13 cellular contexts compared by ENCODE assay signal in the genomic region with DNA sequence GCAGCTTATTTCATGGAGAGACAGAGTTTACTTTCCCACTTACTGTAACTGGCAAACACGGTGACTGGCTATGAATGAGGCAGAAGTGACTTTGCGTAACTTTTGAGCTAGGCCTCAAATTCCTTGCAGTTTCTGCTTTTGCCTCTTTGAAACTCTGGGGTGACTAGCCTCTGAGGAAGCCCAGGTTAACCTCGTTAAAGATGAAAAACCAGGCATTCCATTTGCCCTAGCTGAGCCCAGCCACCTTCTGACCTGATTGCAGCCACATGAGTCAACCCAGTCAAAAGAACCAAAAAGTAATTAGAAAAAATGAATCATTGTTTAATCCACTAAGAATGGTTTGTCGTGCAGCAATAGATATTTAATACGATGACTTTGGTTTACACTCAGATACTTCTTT. TPM values are rescaled to one million over a fixed set of nuclear protein-coding genes. Genes with fewer than 3 reads are reported as not detected.
DNase-seq lines count a peak whose midpoint lies in the region; ATAC-seq and TF ChIP-seq lines count a peak whose summit lies in the region.
"Had no signal": no experiment of that assay in that cellular context is flagged by ENCODE, and none has a peak within 500 bp of the region (broad histone marks: within the 10 kb centered on the region; RNA-seq: fewer than 3 reads in every experiment).

No MANE protein-coding gene starts in this region.

- no peaks in the 10 kb centered on the region for H3K4me1 Mint-ChIP-seq in activated T-helper 2 cell treated with anti-CD3 and anti-CD28 coated beads, Interferon-gamma antibody, Interleukin-2, Interleukin-4, amounts not matched to agents 10 μg/mL and 5 μg/mL and 100 μg/mL, durations not matched to agents 14 hours and 24 hours and 36 hours (ENCODE audit: low read depth)
- H3K4me1 Mint-ChIP-seq: activated naive CD8-positive, alpha-beta T cell treated with anti-CD3 and anti-CD28 coated beads for 36 hours; naive B cell; T-helper 17 cell had no signal

- WGBS in SK-N-SH (ENCODE audit: low lambda C conversion rate): 53% methylated on average over 5 of the region's 5 CpGs

- H3K9ac ChIP-seq in SK-N-SH (no peak overlapping the region), fibroblast of lung (ENCODE audit: insufficient read depth, low read length) (no peak overlapping the region)

- no peak overlapping the region for H3K4me3 Mint-ChIP-seq in activated T-helper 2 cell treated with anti-CD3 and anti-CD28 coated beads, Interferon-gamma antibody, Interleukin-2, Interleukin-4, amounts not matched to agents 10 μg/mL and 5 μg/mL and 100 μg/mL, durations not matched to agents 14 hours and 24 hours and 36 hours (ENCODE audit: low read depth)
- H3K4me3 Mint-ChIP-seq: activated naive CD8-positive, alpha-beta T cell treated with anti-CD3 and anti-CD28 coated beads for 36 hours; naive B cell; T-helper 17 cell had no signal

- no peak for TF ChIP-seq RAD21 in SK-N-SH (IDR thresholded peaks at IDR 0.05; ENCODE audit: low read length)

- POLR2A ChIA-PET in SK-N-SH (lab: Yijun Ruan, JAX): no interaction called here

- H3K36me3 Mint-ChIP-seq in activated T-helper 2 cell treated with anti-CD3 and anti-CD28 coated beads, Interferon-gamma antibody, Interleukin-2, Interleukin-4, amounts not matched to agents 10 μg/mL and 5 μg/mL and 100 μg/mL, durations not matched to agents 14 hours and 24 hours and 36 hours (ENCODE audit: low read depth): no peaks in the 10 kb centered on the region
- H3K36me3 Mint-ChIP-seq: activated naive CD8-positive, alpha-beta T cell treated with anti-CD3 and anti-CD28 coated beads for 36 hours had no signal

- H3K27ac Mint-ChIP-seq in activated T-helper 2 cell treated with anti-CD3 and anti-CD28 coated beads, Interferon-gamma antibody, Interleukin-2, Interleukin-4, amounts not matched to agents 10 μg/mL and 5 μg/mL and 100 μg/mL, durations not matched to agents 14 hours and 24 hours and 36 hours: no peak overlapping the region
- H3K27ac Mint-ChIP-seq: activated naive CD8-positive, alpha-beta T cell treated with anti-CD3 and anti-CD28 coated beads for 36 hours; naive B cell; T-helper 17 cell had no signal

- H3K4me3 ChIP-seq in SK-N-SH (ENCODE audit: low read depth in 2 of 2, low read length in 1 of 2) (no peak overlapping the region), fibroblast of lung (replicated peaks in 1 of 4; ENCODE audit: control extremely low read depth in 1 of 4, insufficient read depth in 1 of 4, low read depth in 3 of 4, low read length in 4 of 4) (no peak overlapping the region)
- H3K4me3 ChIP-seq: A549 had no signal

- no peaks in the 10 kb centered on the region for H3K9me3 Mint-ChIP-seq in activated T-helper 2 cell treated with anti-CD3 and anti-CD28 coated beads, Interferon-gamma antibody, Interleukin-2, Interleukin-4, amounts not matched to agents 10 μg/mL and 5 μg/mL and 100 μg/mL, durations not matched to agents 14 hours and 24 hours and 36 hours
- H3K9me3 Mint-ChIP-seq: activated naive CD8-positive, alpha-beta T cell treated with anti-CD3 and anti-CD28 coated beads for 36 hours had no signal

- H3K79me2 ChIP-seq in SK-N-SH (ENCODE audit: insufficient read depth) (no peaks in the 10 kb centered on the region), fibroblast of lung (ENCODE audit: control insufficient read depth, insufficient read depth, low read length) (no peaks in the 10 kb centered on the region)

- H3K4me2 ChIP-seq in SK-N-SH: no peak overlapping the region
- no peak overlapping the region for H3K4me2 ChIP-seq in fibroblast of lung (ENCODE audit: extremely low read depth, insufficient read depth, low read length)
- H3K4me2 ChIP-seq: A549 had no signal

- no peak overlapping the region for H2AFZ ChIP-seq in SK-N-SH (ENCODE audit: low read depth)
- H2AFZ ChIP-seq in fibroblast of lung (ENCODE audit: low read length): peak overlapping the region; percentile 7

- H3K36me3 ChIP-seq in SK-N-SH (replicated peaks in 1 of 2; ENCODE audit: control insufficient read depth in 1 of 2, insufficient read depth in 2 of 2, low read length in 1 of 2) (no peaks in the 10 kb centered on the region), fibroblast of lung (ENCODE audit: control insufficient read depth, insufficient read depth, low read length) (no peaks in the 10 kb centered on the region)

- H4K20me1 ChIP-seq in SK-N-SH (ENCODE audit: insufficient read depth) (no peaks in the 10 kb centered on the region), fibroblast of lung (ENCODE audit: control insufficient read depth, extremely low read depth, insufficient read depth, low read length) (no peaks in the 10 kb centered on the region)

- no peak for DNase-seq in SK-N-SH
- peak; percentile 84 for DNase-seq in RKO (ENCODE audit: low spot score)
- DNase-seq in fibroblast of lung (ENCODE audit: low read depth in 2 of 2): peak; percentile 65 to 92
- DNase-seq in GM10266 (ENCODE audit: extremely low spot score): no peak
- DNase-seq in posterior vena cava (ENCODE audit: low spot score): no peak
- DNase-seq in activated T-helper 2 cell treated with anti-CD3 and anti-CD28 coated beads, Interferon-gamma antibody, Interleukin-2, Interleukin-4, amounts not matched to agents 10 μg/mL and 5 μg/mL and 100 μg/mL, durations not matched to agents 14 hours and 24 hours and 36 hours (ENCODE audit: low spot score): no peak
- DNase-seq: activated naive CD8-positive, alpha-beta T cell treated with anti-CD3 and anti-CD28 coated beads for 36 hours; naive B cell; NCI-H69; T-helper 17 cell had no signal

- peaks cover 3% of the 10 kb centered on the region for H3K27me3 Mint-ChIP-seq in activated T-helper 2 cell treated with anti-CD3 and anti-CD28 coated beads, Interferon-gamma antibody, Interleukin-2, Interleukin-4, amounts not matched to agents 10 μg/mL and 5 μg/mL and 100 μg/mL, durations not matched to agents 14 hours and 24 hours and 36 hours (ENCODE audit: low read depth)

- H3K9me2 ChIP-seq in SK-N-SH: no peaks in the 10 kb centered on the region

- TF ChIP-seq CTCF in SK-N-SH (IDR thresholded peaks at IDR 0.05) (no peak), fibroblast of lung (conservative IDR thresholded peaks at IDR 0.05 in 1 of 2, IDR thresholded peaks at IDR 0.05 in 1 of 2; ENCODE audit: low read depth in 1 of 2, low read length in 2 of 2) (no peak), GM10266 (IDR thresholded peaks at IDR 0.05; ENCODE audit: control insufficient read depth, insufficient read depth, low read depth, missing control alignments) (no peak)

- H3K27ac ChIP-seq in SK-N-SH (ENCODE audit: low read depth in 2 of 2, low read length in 1 of 2) (no peak overlapping the region), fibroblast of lung (ENCODE audit: insufficient read depth, low read length) (peak overlapping the region; percentile 23)
- H3K27ac ChIP-seq: A549 had no signal

- no peaks in the 10 kb centered on the region; a peak in 1 of 4 replicates for H3K4me1 ChIP-seq in SK-N-SH (ENCODE audit: control insufficient read depth in 1 of 2, insufficient read depth in 2 of 2, low read depth in 1 of 2, low read length in 1 of 2)
- no peaks in the 10 kb centered on the region for H3K4me1 ChIP-seq in fibroblast of lung (ENCODE audit: control insufficient read depth, extremely low read depth, insufficient read depth, low read length)
- H3K4me1 ChIP-seq: A549 had no signal

- TF ChIP-seq EP300 in SK-N-SH (IDR thresholded peaks at IDR 0.05; ENCODE audit: borderline replicate concordance in 1 of 2, low read depth in 1 of 2, low read length in 1 of 2): no peak

- no peaks in the 10 kb centered on the region for H3K27me3 ChIP-seq in SK-N-SH (ENCODE audit: insufficient read depth)
- H3K27me3 ChIP-seq in fibroblast of lung (ENCODE audit: control insufficient read depth, insufficient read depth, low read length): no peaks in the 10 kb centered on the region

- intact Hi-C loops in posterior vena cava (cut with DNase I): no loop called here
- intact Hi-C loops in activated T-helper 2 cell treated with anti-CD3 and anti-CD28 coated beads, Interferon-gamma antibody, Interleukin-2, Interleukin-4, amounts not matched to agents 10 μg/mL and 5 μg/mL and 100 μg/mL, durations not matched to agents 14 hours and 24 hours and 36 hours (cut with micrococcal nuclease): no loop called here

- CTCF ChIA-PET in SK-N-SH (lab: Yijun Ruan, JAX): no interaction called here

- ATAC-seq in SK-N-SH treated with all-trans-retinoic acid at 6 μM for 48 hours: no peak
- ATAC-seq in GM18519 (IDR thresholded peaks at IDR 0.05; ENCODE audit: low FRiP score, unreplicated experiment): no peak
- ATAC-seq: A549, T-helper 17 cell had no signal

- no peaks in the 10 kb centered on the region for H3F3A ChIP-seq in SK-N-SH (replicated peaks; ENCODE audit: insufficient read depth)

- H3K9me3 ChIP-seq in SK-N-SH: no peaks in the 10 kb centered on the region
- no peaks in the 10 kb centered on the region for H3K9me3 ChIP-seq in fibroblast of lung (ENCODE audit: control insufficient read depth, insufficient read depth, low read depth, low read length)
- H3K9me3 ChIP-seq: A549 had no signal

TF ChIP-seq in SK-N-SH, 30 proteins besides CTCF, POLR2A, EP300 and RAD21 (continues in another document):
- no peak for TF ChIP-seq EZH2phosphoT487 (IDR thresholded peaks at IDR 0.05; ENCODE audit: borderline replicate concordance, low read depth)
- TF ChIP-seq MAX (IDR thresholded peaks at IDR 0.05; ENCODE audit: low read depth): no peak
- TF ChIP-seq MEF2A (IDR thresholded peaks at IDR 0.05; ENCODE audit: borderline replicate concordance, low read depth): no peak
- no peak for TF ChIP-seq TEAD4 (IDR thresholded peaks at IDR 0.05; ENCODE audit: borderline replicate concordance, insufficient read depth)
- no peak for TF ChIP-seq TAF1 (IDR thresholded peaks at IDR 0.05; ENCODE audit: borderline replicate concordance, low read depth, low read length)

RNA-seq across cellular contexts. Expression of gene PRMT6, which starts 20.4 kb away (rescaled TPM):
- polyA plus RNA-seq in SK-N-SH (2012; rRNA removed) (15.2 and 17.2 TPM in 2 replicates), fibroblast of lung (11.1 and 15.5 TPM in 2 replicates)
- 14.4 and 17.8 TPM in 2 replicates for polyA plus RNA-seq in SK-N-SH (2012; cell fraction: cytosol; rRNA removed)
- polyA plus RNA-seq in SK-N-SH (2012; cell fraction: nucleus; rRNA removed): 5.9 and 6.7 TPM in 2 replicates
- total RNA-seq in fibroblast of lung (10.6 and 12.3 TPM in 2 replicates), posterior vena cava (1 to 10 TPM; 7.4 to 8.3 TPM)
- polyA plus RNA-seq in fibroblast of lung (2012): 11.0 and 16.3 TPM in 2 replicates
- polyA minus RNA-seq in fibroblast of lung (ENCODE audit: low replicate concordance): 2.3 and 10.4 TPM in 2 replicates
- total RNA-seq in activated T-helper 2 cell treated with anti-CD3 and anti-CD28 coated beads, Interferon-gamma antibody, Interleukin-2, Interleukin-4, amounts not matched to agents 10 μg/mL and 5 μg/mL and 100 μg/mL, durations not matched to agents 14 hours and 24 hours and 36 hours: 20.4 and 21.0 TPM in 2 replicates
- polyA plus RNA-seq: A549 had no signal

Comparison
In these comparisons a context has a peak if more than half of its experiments do, and no peak if none do; other contexts are left out.
1. DNase-seq: peak in RKO (single experiment) and fibroblast of lung (2 of 2); none in SK-N-SH (single experiment), GM10266 (single experiment), posterior vena cava (single experiment) and activated T-helper 2 cell treated with anti-CD3 and anti-CD28 coated beads, Interferon-gamma antibody, Interleukin-2, Interleukin-4, amounts not matched to agents 10 μg/mL and 5 μg/mL and 100 μg/mL, durations not matched to agents 14 hours and 24 hours and 36 hours (single experiment).